Comparison of ENCODE assay signal across 10 cellular contexts in the genomic region with DNA sequence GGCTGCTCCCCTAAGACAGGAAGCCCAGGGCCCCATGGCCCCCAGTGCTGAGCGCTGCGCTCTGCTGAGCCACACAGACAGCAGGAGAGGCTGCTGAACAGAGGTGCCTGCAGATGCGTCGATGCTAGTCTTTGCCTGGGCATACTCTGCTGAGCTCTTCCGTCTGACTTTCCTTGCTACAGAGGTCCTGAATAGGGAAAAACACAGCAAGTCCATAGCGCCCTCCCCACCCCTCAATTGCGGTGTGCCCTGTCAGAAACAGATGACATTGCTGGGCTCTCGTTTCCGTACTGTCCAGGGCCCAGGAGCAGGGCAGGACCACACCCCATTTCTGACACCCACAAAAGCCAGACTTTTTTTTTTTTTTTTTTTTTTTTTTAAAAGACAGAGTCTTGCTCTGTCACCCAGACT.
DNase-seq lines count a peak whose midpoint lies in the region; ATAC-seq and TF ChIP-seq lines count a peak whose summit lies in the region.
"Had no signal": no experiment of that assay in that cellular context is flagged by ENCODE, and none has a peak within 500 bp of the region (broad histone marks: within the 10 kb centered on the region; RNA-seq: fewer than 3 reads in every experiment).

No MANE protein-coding gene starts in this region.

- peak overlapping the region; percentile 36 for H3K27ac ChIP-seq in mesodermal cell (ENCODE audit: low read depth, low read length, severe bottlenecking)
- H3K27ac ChIP-seq in stomach, result no peak overlapping the region
- H3K27ac ChIP-seq: gastrocnemius medialis had no signal

- 95 to 100% methylated on average over 3 to 7 of the region's 9 CpGs for WGBS in mesodermal cell (ENCODE audit: insufficient coverage in 2 of 2), 2 experiments
- 76 to 87% (median 84%) methylated on average over 7 to 9 of the region's 9 CpGs for WGBS in stomach, 5 donors

- H3K4me3 ChIP-seq in NB4 (ENCODE audit: low read depth, low read length), result no peak overlapping the region
- H3K4me3 ChIP-seq in mesodermal cell (ENCODE audit: extremely low read depth, insufficient read depth, low read length, poor library complexity, severe bottlenecking), result no peak overlapping the region
- H3K4me3 ChIP-seq in stomach, result no peak overlapping the region
- H3K4me3 ChIP-seq: gastrocnemius medialis had no signal

- TF ChIP-seq EP300 in stomach (IDR thresholded peaks at IDR 0.05), result no peak

- DNase-seq in NB4 (ENCODE audit: low read depth), result peak; percentile 22
- no peak for DNase-seq in NCI-H187 (lab: John Stamatoyannopoulos, UW)
- DNase-seq in stomach, result no peak
- no peak for DNase-seq in DMS79 treated with DMSO at 0.1 percent for 48 hours (lab: John Stamatoyannopoulos, UW)
- DNase-seq in NCI-H345 treated with DMSO at 0.1 percent for 48 hours (lab: John Stamatoyannopoulos, UW; ENCODE audit: unreplicated experiment), result no peak
- DNase-seq: gastrocnemius medialis, PC-3 had no signal

- intact Hi-C loops in stomach (cut with DNase I; ENCODE audit: low total_unique reads), result no loop called here

- H3K9me3 ChIP-seq in mesodermal cell (ENCODE audit: control insufficient read depth, low read length) (no peaks in the 10 kb centered on the region), stomach (no peaks in the 10 kb centered on the region)
- H3K9me3 ChIP-seq: gastrocnemius medialis had no signal

- H3K4me1 ChIP-seq in mesodermal cell (ENCODE audit: control insufficient read depth, insufficient read depth, low read length, poor library complexity, severe bottlenecking) (peaks cover 18% of the 10 kb centered on the region), stomach (peaks cover 0 to 4% (median 0%) of the 10 kb centered on the region in 4 donors)
- H3K4me1 ChIP-seq: gastrocnemius medialis had no signal

- H3K27me3 ChIP-seq in stomach, result no peaks in the 10 kb centered on the region
- H3K27me3 ChIP-seq: gastrocnemius medialis had no signal

- peak; percentile 69 for ATAC-seq in GM18502 (IDR thresholded peaks at IDR 0.05; ENCODE audit: poor library complexity, unreplicated experiment)
- ATAC-seq in GM21717 (IDR thresholded peaks at IDR 0.05; ENCODE audit: unreplicated experiment), result peak; percentile 46
- ATAC-seq: gastrocnemius medialis, PC-3 had no signal

- TF ChIP-seq POLR2A in NB4 (IDR thresholded peaks at IDR 0.05; ENCODE audit: extremely low read depth, insufficient read length) (no peak), stomach (IDR thresholded peaks at IDR 0.05) (no peak)

- TF ChIP-seq CTCF in NB4 (IDR thresholded peaks at IDR 0.05; ENCODE audit: low read depth, low read length), result no peak
- no peak for TF ChIP-seq CTCF in stomach (IDR thresholded peaks at IDR 0.05)

- peaks cover 34% of the 10 kb centered on the region for H3K36me3 ChIP-seq in mesodermal cell (ENCODE audit: control insufficient read depth, insufficient read depth, low read length)
- peaks cover 0 to 68% (median 32%) of the 10 kb centered on the region in 4 donors for H3K36me3 ChIP-seq in stomach
